8 cellular contexts compared by ENCODE assay signal in genomic region chr16:27154573-27155521, GRCh38. TPM values are rescaled to one million over a fixed set of nuclear protein-coding genes. Genes with fewer than 3 reads are reported as not detected.
DNase-seq lines count a peak whose midpoint lies in the region; ATAC-seq and TF ChIP-seq lines count a peak whose summit lies in the region.

No MANE protein-coding gene starts in this region.

- TF ChIP-seq CTCF in endothelial cell (IDR thresholded peaks at IDR 0.05; ENCODE audit: unreplicated experiment): peak; percentile 98
- TF ChIP-seq CTCF in mucosa of descending colon (IDR thresholded peaks at IDR 0.05): peak; percentile 95

- H3K27ac Mint-ChIP-seq in activated CD8-positive, alpha-beta T cell treated with anti-CD3 and anti-CD28 coated beads, Interleukin-2, amount 10 ng/mL, durations not matched to agents 7 days and 5 days: no peak overlapping the region
- H3K27ac Mint-ChIP-seq in endothelial cell (ENCODE audit: unreplicated experiment): no peak overlapping the region

- H3K9me3 Mint-ChIP-seq in activated CD8-positive, alpha-beta T cell treated with anti-CD3 and anti-CD28 coated beads, Interleukin-2, amount 10 ng/mL, durations not matched to agents 7 days and 5 days (ENCODE audit: insufficient read depth): no peaks in the 10 kb centered on the region
- no peaks in the 10 kb centered on the region for H3K9me3 Mint-ChIP-seq in endothelial cell (ENCODE audit: unreplicated experiment)

- no peak overlapping the region for H3K4me3 ChIP-seq in mucosa of descending colon

- no peaks in the 10 kb centered on the region for H3K27me3 Mint-ChIP-seq in activated CD8-positive, alpha-beta T cell treated with anti-CD3 and anti-CD28 coated beads, Interleukin-2, amount 10 ng/mL, durations not matched to agents 7 days and 5 days (ENCODE audit: low read depth)
- peaks cover 2% of the 10 kb centered on the region for H3K27me3 Mint-ChIP-seq in endothelial cell (ENCODE audit: unreplicated experiment)

- H3K4me1 ChIP-seq in mucosa of descending colon (ENCODE audit: low read depth): peaks cover 13% of the 10 kb centered on the region

- H3K4me3 Mint-ChIP-seq in activated CD8-positive, alpha-beta T cell treated with anti-CD3 and anti-CD28 coated beads, Interleukin-2, amount 10 ng/mL, durations not matched to agents 7 days and 5 days: no peak overlapping the region
- no peak overlapping the region for H3K4me3 Mint-ChIP-seq in endothelial cell (ENCODE audit: unreplicated experiment)

- POLR2A ChIA-PET in activated CD8-positive, alpha-beta T cell treated with anti-CD3 and anti-CD28 coated beads, Interleukin-2, amount 10 ng/mL, durations not matched to agents 7 days and 5 days (lab: Charles Lee): no interaction called here

- peak; percentile 76 for ATAC-seq in activated CD8-positive, alpha-beta T cell treated with anti-CD3 and anti-CD28 coated beads, Interleukin-2, amount 10 ng/mL, durations not matched to agents 7 days and 5 days
- ATAC-seq in mucosa of descending colon: peak; percentile 93
- no peak for ATAC-seq in HG03439 (IDR thresholded peaks at IDR 0.05; ENCODE audit: unreplicated experiment)

- H3K4me1 Mint-ChIP-seq in activated CD8-positive, alpha-beta T cell treated with anti-CD3 and anti-CD28 coated beads, Interleukin-2, amount 10 ng/mL, durations not matched to agents 7 days and 5 days (ENCODE audit: low read depth): peaks cover 17% of the 10 kb centered on the region
- H3K4me1 Mint-ChIP-seq in endothelial cell (ENCODE audit: unreplicated experiment): no peaks in the 10 kb centered on the region

- H3K36me3 ChIP-seq in mucosa of descending colon (ENCODE audit: low read depth): no peaks in the 10 kb centered on the region

- H3K36me3 Mint-ChIP-seq in activated CD8-positive, alpha-beta T cell treated with anti-CD3 and anti-CD28 coated beads, Interleukin-2, amount 10 ng/mL, durations not matched to agents 7 days and 5 days (ENCODE audit: low read depth): no peaks in the 10 kb centered on the region
- no peaks in the 10 kb centered on the region for H3K36me3 Mint-ChIP-seq in endothelial cell (ENCODE audit: low read depth, unreplicated experiment)

- intact Hi-C loops in mucosa of descending colon (cut with DNase I, micrococcal nuclease): loop anchor here in 1 of 2 donors (10.0 kb wide), 1 partner anchor 300 kb away; no protein-coding TSS in a partner anchor

- H3K9me3 ChIP-seq in mucosa of descending colon: no peaks in the 10 kb centered on the region

- DNase-seq in NCI-H510A treated with DMSO at 0.1 percent for 48 hours (lab: John Stamatoyannopoulos, UW) (peak; percentile 52), NCI-H510A (lab: John Stamatoyannopoulos, UW) (no peak), NCI-H460 (ENCODE audit: extremely low read depth, low read depth) (peak; percentile 31), endothelial cell (ENCODE audit: low spot score) (peak; percentile 66), mucosa of descending colon (peak; percentile 67 to 80 (median 73))
- peak; percentile 76 for DNase-seq in activated CD8-positive, alpha-beta T cell treated with anti-CD3 and anti-CD28 coated beads, Interleukin-2, amount 10 ng/mL, durations not matched to agents 7 days and 5 days
- peak; percentile 43 to 47 for DNase-seq in stimulated activated CD8-positive, alpha-beta memory T cell treated with anti-CD3 and anti-CD28 coated beads, Interleukin-7, amount 100 ng/mL, for 4 hours (ENCODE audit: low read depth in 2 of 2)

- CTCF ChIA-PET in activated CD8-positive, alpha-beta T cell treated with anti-CD3 and anti-CD28 coated beads, Interleukin-2, amount 10 ng/mL, durations not matched to agents 7 days and 5 days (lab: Charles Lee): interaction anchor here (0.6 to 4.7 kb wide), 15 partner anchors 8 to 301 kb away, joined by 3 to 40 read pairs (median 6); no protein-coding TSS in a partner anchor

RNA-seq across cellular contexts. Expression of gene KDM8, which starts 48.5 kb away (rescaled TPM):
- 1.2 and 2.3 TPM in 2 replicates for total RNA-seq in NCI-H460 (2014; rRNA removed; shearing (Covaris generic))
- polyA plus RNA-seq in NCI-H460 (2014; cell fraction: nucleus; rRNA removed): 2.9 and 11.4 TPM in 2 replicates
- total RNA-seq in activated CD8-positive, alpha-beta T cell treated with anti-CD3 and anti-CD28 coated beads, Interleukin-2, amount 10 ng/mL, durations not matched to agents 7 days and 5 days: 10 to 100 TPM; 14.7 to 15.0 TPM
- total RNA-seq in endothelial cell (ENCODE audit: unreplicated experiment) (5.7 TPM), mucosa of descending colon (10 to 100 TPM in 1 of 3 donors, 1 to 10 TPM in 2; 8.7 to 12.9 (median 8.9) TPM)
